ENCODE assay signal across 11 cellular contexts in the genomic region with DNA sequence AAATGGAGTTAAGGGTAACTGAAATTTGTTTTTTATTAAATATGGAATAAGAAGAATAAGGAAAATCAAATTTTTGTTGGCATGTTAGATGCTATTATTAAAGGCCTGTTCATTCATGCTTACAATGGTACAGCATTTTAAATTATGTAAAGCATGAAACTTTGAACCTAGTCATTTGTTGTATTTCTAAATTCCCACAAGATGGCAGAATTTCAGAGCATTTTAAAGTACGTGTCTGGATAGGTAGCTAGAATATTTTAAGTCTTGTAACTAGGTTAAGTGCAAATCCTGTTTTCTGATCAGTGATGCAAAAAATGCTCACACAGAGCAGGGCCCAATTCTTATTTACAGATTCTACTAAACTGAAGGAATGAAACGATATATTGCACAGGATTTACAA.
DNase-seq lines count a peak whose midpoint lies in the region; TF ChIP-seq lines count a peak whose summit lies in the region.
"Had no signal": no experiment of that assay in that cellular context is flagged by ENCODE, and none has a peak within 500 bp of the region (broad histone marks: within the 10 kb centered on the region; RNA-seq: fewer than 3 reads in every experiment).

No MANE protein-coding gene starts in this region.

- DNase-seq in G401 (ENCODE audit: low spot score): peak; percentile 2
- peak; percentile 8 for DNase-seq in Jurkat, Clone E6-1 (ENCODE audit: low read depth, low spot score)
- DNase-seq in RKO (ENCODE audit: low spot score): peak; percentile 46
- peak; percentile 21 for DNase-seq in kidney tubule cell (ENCODE audit: low spot score)
- DNase-seq in D341Med (ENCODE audit: low spot score): no peak
- DNase-seq in mesothelial cell of epicardium (ENCODE audit: low spot score in 2 of 2, unreplicated experiment in 2 of 2): no peak
- no peak for DNase-seq in activated CD4-positive, CD25-positive, alpha-beta regulatory T cell (lab: John Stamatoyannopoulos, UW)
- DNase-seq in stimulated activated naive CD4-positive, alpha-beta T cell (lab: John Stamatoyannopoulos, UW): no peak
- DNase-seq: activated gamma-delta T cell; effector memory CD8-positive, alpha-beta T cell; NCI-H2029 treated with DMSO at 0.1 percent for 48 hours had no signal

- no peaks in the 10 kb centered on the region for H3K4me1 Mint-ChIP-seq in mesothelial cell of epicardium

- no peak overlapping the region for H3K4me3 Mint-ChIP-seq in mesothelial cell of epicardium
- H3K4me3 Mint-ChIP-seq: effector memory CD8-positive, alpha-beta T cell had no signal

- in situ Hi-C loops in G401 (cut with HindIII; ENCODE audit: low sequenced_read_pairs): no loop called here

- H3K36me3 Mint-ChIP-seq in mesothelial cell of epicardium: no peaks in the 10 kb centered on the region

- no peak overlapping the region for H3K4me3 ChIP-seq in Jurkat, Clone E6-1 (ENCODE audit: low read length)

- no peaks in the 10 kb centered on the region for H3K9me3 Mint-ChIP-seq in mesothelial cell of epicardium

- H3K27ac Mint-ChIP-seq in mesothelial cell of epicardium: no peak overlapping the region
- H3K27ac Mint-ChIP-seq: effector memory CD8-positive, alpha-beta T cell had no signal

- H3K27me3 Mint-ChIP-seq in mesothelial cell of epicardium (ENCODE audit: low read depth): peaks cover 11% of the 10 kb centered on the region
- H3K27me3 Mint-ChIP-seq: effector memory CD8-positive, alpha-beta T cell had no signal

- TF ChIP-seq CTCF in mesothelial cell of epicardium (IDR thresholded peaks at IDR 0.05; ENCODE audit: unreplicated experiment): no peak

Comparison
In these comparisons a context has a peak if more than half of its experiments do, and no peak if none do; other contexts are left out.
1. DNase-seq: peak in G401 (single experiment), Jurkat, Clone E6-1 (single experiment), RKO (single experiment) and kidney tubule cell (single experiment); none in D341Med (single experiment), mesothelial cell of epicardium (0 of 2), activated CD4-positive, CD25-positive, alpha-beta regulatory T cell (0 of 4) and stimulated activated naive CD4-positive, alpha-beta T cell (0 of 6).